In the genomic region with DNA sequence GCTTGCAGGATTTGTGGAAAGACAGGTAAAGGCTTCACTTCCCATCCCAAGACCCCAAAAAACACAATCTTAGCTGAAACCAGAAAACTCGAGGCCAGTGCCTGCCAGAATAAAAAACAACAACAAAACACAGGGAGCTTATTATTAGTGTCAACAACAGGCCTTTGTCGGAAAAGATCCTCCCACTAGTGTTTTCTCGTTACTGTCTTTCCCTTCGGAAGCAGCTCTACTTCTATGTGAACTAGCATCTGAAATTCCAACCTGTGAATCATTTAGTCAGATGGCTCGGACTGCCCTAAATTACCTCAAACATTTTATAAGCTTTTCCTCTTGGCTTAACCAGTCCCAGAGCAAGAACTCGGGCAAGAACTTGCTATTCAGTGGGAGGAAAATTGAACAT, we compare ENCODE assay signal across 30 cellular contexts.
DNase-seq lines count a peak whose midpoint lies in the region; ATAC-seq and TF ChIP-seq lines count a peak whose summit lies in the region.
"Had no signal": no experiment of that assay in that cellular context is flagged by ENCODE, and none has a peak within 500 bp of the region (broad histone marks: within the 10 kb centered on the region; RNA-seq: fewer than 3 reads in every experiment).

No MANE protein-coding gene starts in this region.

- H3K4me1 Mint-ChIP-seq in nephron progenitor cell = peaks cover 6% of the 10 kb centered on the region

- no peaks in the 10 kb centered on the region for H3K36me3 ChIP-seq in left ventricle myocardium inferior
- H3K36me3 ChIP-seq in thyroid gland = no peaks in the 10 kb centered on the region

- WGBS in thyroid gland, 2 donors = 90 to 91% methylated on average over 6 of the region's 6 CpGs

- DNase-seq in left ventricle myocardium inferior (no peak), cardiac septum (ENCODE audit: low spot score) (no peak), fibroblast of mammary gland (ENCODE audit: low read depth) (peak; percentile 16), nephron progenitor cell (no peak), G401 (ENCODE audit: low spot score) (no peak), thyroid gland (no peak)
- DNase-seq: activated CD8-positive, alpha-beta T cell treated with anti-CD3 and anti-CD28 coated beads, Interleukin-2, amount 10 ng/mL, durations not matched to agents 7 days and 5 days; activated T-cell treated with anti-CD3 and anti-CD28 coated beads for 4 hours; aorta; CD4-positive, alpha-beta memory T cell; central memory CD4-positive, alpha-beta T cell; DMS 273 treated with DMSO at 0.1 percent for 48 hours; H7; heart right ventricle; naive thymus-derived CD4-positive, alpha-beta T cell; NCI-H1092 treated with DMSO at 0.1 percent for 48 hours; NCI-H187 treated with DMSO at 0.1 percent for 48 hours; NCI-H524 treated with DMSO at 0.1 percent for 48 hours; NK-92 treated with Interleukin-12 subunit alpha and Interleukin-12 subunit beta, amount 100 ng/mL, for 24 hours; PC-3; retina; stimulated activated CD8-positive, alpha-beta memory T cell treated with anti-CD3 and anti-CD28 coated beads, Interleukin-4, amount 100 ng/mL, for 48 hours; stomach; T-helper 2 cell had no signal

- H3K27ac ChIP-seq in left ventricle myocardium inferior (replicated peaks) (peak overlapping the region; percentile 61), thyroid gland (no peak overlapping the region)
- H3K27ac ChIP-seq: 22Rv1, stomach had no signal

- H3K4me3 ChIP-seq in left ventricle myocardium inferior (no peak overlapping the region), fibroblast of mammary gland (ENCODE audit: control insufficient read depth, low read depth, low read length) (no peak overlapping the region), thyroid gland (replicated peaks in 1 of 3) (no peak overlapping the region)
- H3K4me3 ChIP-seq: skin epidermis, stomach had no signal

- H3K9me3 ChIP-seq in left ventricle myocardium inferior (replicated peaks) (peaks cover 12% of the 10 kb centered on the region), thyroid gland (no peaks in the 10 kb centered on the region)
- H3K9me3 ChIP-seq: stomach had no signal

- peaks cover 5% of the 10 kb centered on the region for H3K27me3 Mint-ChIP-seq in nephron progenitor cell (ENCODE audit: low read depth, poor library complexity)
- H3K27me3 Mint-ChIP-seq: CD4-positive, alpha-beta memory T cell; naive thymus-derived CD4-positive, alpha-beta T cell had no signal

- H3K27me3 ChIP-seq in left ventricle myocardium inferior (ENCODE audit: low read depth) (no peaks in the 10 kb centered on the region), thyroid gland (no peaks in the 10 kb centered on the region)
- H3K27me3 ChIP-seq: heart right ventricle, stomach had no signal

- ATAC-seq in HG03442 (IDR thresholded peaks at IDR 0.05; ENCODE audit: unreplicated experiment) (no peak), GM19395 (IDR thresholded peaks at IDR 0.05; ENCODE audit: unreplicated experiment) (no peak)
- ATAC-seq: activated CD8-positive, alpha-beta T cell treated with anti-CD3 and anti-CD28 coated beads, Interleukin-2, amount 10 ng/mL, durations not matched to agents 7 days and 5 days; activated naive CD4-positive, alpha-beta T cell treated with anti-CD3 and anti-CD28 coated beads, Interleukin-2, amount 50 U/mL, for 72 hours; heart right ventricle; naive thymus-derived CD4-positive, alpha-beta T cell; PC-3; SK-N-SH treated with all-trans-retinoic acid at 6 μM for 48 hours had no signal

- peaks cover 32% of the 10 kb centered on the region for H3K36me3 Mint-ChIP-seq in nephron progenitor cell (ENCODE audit: low read depth)

- in situ Hi-C loops in G401 (cut with HindIII; ENCODE audit: low sequenced_read_pairs) = no loop called here

- TF ChIP-seq POLR2A in thyroid gland (IDR thresholded peaks at IDR 0.05) = no peak

- intact Hi-C loops in left ventricle myocardium inferior (cut with micrococcal nuclease) (no loop called here), cardiac septum (cut with DNase I) (no loop called here), thyroid gland (cut with DNase I) (no loop called here)

- peaks cover 7% of the 10 kb centered on the region for H3K9me3 Mint-ChIP-seq in nephron progenitor cell

- no peak for TF ChIP-seq CTCF in left ventricle myocardium inferior (IDR thresholded peaks at IDR 0.05; ENCODE audit: borderline replicate concordance)
- no peak for TF ChIP-seq CTCF in fibroblast of mammary gland (conservative IDR thresholded peaks at IDR 0.05; ENCODE audit: control insufficient read depth, insufficient read depth, low read depth, low read length)
- TF ChIP-seq CTCF in nephron progenitor cell (IDR thresholded peaks at IDR 0.05) = no peak
- no peak for TF ChIP-seq CTCF in thyroid gland (IDR thresholded peaks at IDR 0.05)

- H3K27ac Mint-ChIP-seq in nephron progenitor cell = peak overlapping the region; percentile 40
- H3K27ac Mint-ChIP-seq: activated CD8-positive, alpha-beta T cell treated with anti-CD3 and anti-CD28 coated beads, Interleukin-2, amount 10 ng/mL, durations not matched to agents 7 days and 5 days had no signal

- H3K4me1 ChIP-seq in left ventricle myocardium inferior (peaks cover 33% of the 10 kb centered on the region), thyroid gland (no peaks in the 10 kb centered on the region)

- no peak overlapping the region for H3K4me3 Mint-ChIP-seq in nephron progenitor cell
- H3K4me3 Mint-ChIP-seq: activated CD8-positive, alpha-beta T cell treated with anti-CD3 and anti-CD28 coated beads, Interleukin-2, amount 10 ng/mL, durations not matched to agents 7 days and 5 days; CD4-positive, alpha-beta memory T cell; naive thymus-derived CD4-positive, alpha-beta T cell had no signal
